In the genomic region with DNA sequence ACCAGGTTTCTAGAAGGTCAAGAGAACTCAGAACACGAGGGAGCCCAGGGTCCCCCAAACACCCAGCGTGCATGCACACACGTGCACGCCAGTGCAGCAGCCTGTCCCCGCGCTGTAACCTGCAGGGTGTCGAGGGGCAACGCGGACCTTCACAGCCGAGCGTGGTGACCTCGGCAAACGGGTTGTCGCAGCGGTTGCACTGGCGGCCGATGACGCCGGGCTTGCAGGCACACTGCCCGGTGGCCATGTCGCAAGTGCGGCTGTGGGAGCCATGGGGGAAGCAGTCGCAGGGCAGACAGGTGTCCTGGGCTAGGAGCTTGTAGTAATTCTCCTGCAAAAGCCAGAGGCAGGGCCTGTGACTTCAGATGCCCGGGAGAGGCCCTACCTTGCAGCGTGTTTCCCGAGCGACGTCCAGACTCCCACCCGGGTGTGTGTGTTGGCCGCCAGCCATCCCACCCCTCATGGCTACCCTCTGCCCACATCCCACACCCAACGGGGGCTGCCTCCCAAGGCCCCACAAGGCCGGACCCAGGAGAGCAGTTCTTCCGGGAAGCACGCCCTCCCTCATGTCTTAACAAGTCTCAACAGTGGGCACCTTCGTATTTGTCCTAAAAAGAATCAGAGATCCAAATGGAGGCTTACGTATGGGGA, we compare ENCODE assay signal across 16 cellular contexts. TPM values are rescaled to one million over a fixed set of nuclear protein-coding genes. Genes with fewer than 3 reads are reported as not detected.
A peak's percentile ranks its signal among the peaks of the same experiment; 100 is the strongest.
DNase-seq lines count a peak whose midpoint lies in the region; ATAC-seq, FAIRE-seq and TF ChIP-seq lines count a peak whose summit lies in the region.
"Had no signal": no experiment of that assay in that cellular context is flagged by ENCODE, and none has a peak within 500 bp of the region (broad histone marks: within the 10 kb centered on the region; RNA-seq: fewer than 3 reads in every experiment).

No MANE protein-coding gene starts in this region.

- intact Hi-C loops in esophagus squamous epithelium (cut with DNase I) = no loop called here
- intact Hi-C loops in left ventricle myocardium superior (cut with micrococcal nuclease) = no loop called here

- no peak overlapping the region for H3K4me3 ChIP-seq in esophagus squamous epithelium

- CTCF ChIA-PET in RWPE1 (lab: Yijun Ruan, JAX) = interaction anchor here (0.6 to 0.7 kb wide), 2 partner anchors 33 to 44 kb away, joined by 3 read pairs; no protein-coding TSS in a partner anchor

- DNase-seq in RWPE1 (ENCODE audit: low spot score) (no peak), esophagus squamous epithelium (lab: John Stamatoyannopoulos, UW) (no peak), nephron progenitor cell (no peak), left ventricle myocardium superior (no peak), H54 (ENCODE audit: insufficient read length, low spot score) (no peak)
- no peak for DNase-seq in effector memory CD8-positive, alpha-beta T cell
- DNase-seq: 8988T; CD4-positive, alpha-beta T cell; GF-D8; GOT3; KG1; NCI-H187; NCI-H2107 had no signal

- peaks cover 4% of the 10 kb centered on the region for H3K27me3 Mint-ChIP-seq in nephron progenitor cell (ENCODE audit: low read depth, poor library complexity)
- H3K27me3 Mint-ChIP-seq in effector memory CD8-positive, alpha-beta T cell = peaks cover 19 to 32% of the 10 kb centered on the region in 2 donors
- H3K27me3 Mint-ChIP-seq: B cell; CD4-positive, alpha-beta T cell had no signal

- H3K9me3 ChIP-seq in esophagus squamous epithelium = no peaks in the 10 kb centered on the region

- no peak overlapping the region for H3K4me3 Mint-ChIP-seq in nephron progenitor cell
- no peak overlapping the region for H3K4me3 Mint-ChIP-seq in effector memory CD8-positive, alpha-beta T cell
- H3K4me3 Mint-ChIP-seq: B cell; CD4-positive, alpha-beta T cell had no signal

- WGBS in esophagus squamous epithelium, 2 donors = 81% methylated on average over 8 to 25 of the region's 36 CpGs

- ATAC-seq in GM18511 (IDR thresholded peaks at IDR 0.05; ENCODE audit: unreplicated experiment) (no peak), left ventricle myocardium superior (no peak)
- ATAC-seq in effector memory CD8-positive, alpha-beta T cell (replicated peaks) = no peak

- no peaks in the 10 kb centered on the region for H3K27me3 ChIP-seq in esophagus squamous epithelium

- H3K4me1 ChIP-seq in esophagus squamous epithelium = peaks cover 0 to 28% (median 10%) of the 10 kb centered on the region in 3 donors

- H3K27ac ChIP-seq in 22Rv1 (peak overlapping the region; percentile 80), RWPE1 (peak overlapping the region; percentile 71), esophagus squamous epithelium (peak overlapping the region in 3 of 4 donors; percentile 48 to 72 (median 60))

- peaks cover 16% of the 10 kb centered on the region for H3K4me1 Mint-ChIP-seq in nephron progenitor cell
- H3K4me1 Mint-ChIP-seq in effector memory CD8-positive, alpha-beta T cell (ENCODE audit: low read depth in 2 of 2) = peaks cover 5 to 9% of the 10 kb centered on the region in 2 donors
- H3K4me1 Mint-ChIP-seq: B cell had no signal

- H3K36me3 Mint-ChIP-seq in nephron progenitor cell (ENCODE audit: low read depth) = no peaks in the 10 kb centered on the region
- no peaks in the 10 kb centered on the region for H3K36me3 Mint-ChIP-seq in effector memory CD8-positive, alpha-beta T cell (ENCODE audit: insufficient read depth)

- TF ChIP-seq CTCF in 22Rv1 (IDR thresholded peaks at IDR 0.05) = no peak
- TF ChIP-seq CTCF in RWPE1 (conservative IDR thresholded peaks at IDR 0.05; ENCODE audit: low read depth) = no peak
- TF ChIP-seq CTCF in esophagus squamous epithelium (IDR thresholded peaks at IDR 0.05) = no peak
- no peak for TF ChIP-seq CTCF in nephron progenitor cell (IDR thresholded peaks at IDR 0.05)

- POLR2A ChIA-PET in RWPE1 (lab: Yijun Ruan, JAX; ENCODE audit: low non-redundant PET) = no interaction called here

- FAIRE-seq in H54 (lab: Jason Lieb, UNC) = no peak

- H3K9me3 Mint-ChIP-seq in nephron progenitor cell = no peaks in the 10 kb centered on the region
- H3K9me3 Mint-ChIP-seq in effector memory CD8-positive, alpha-beta T cell = no peaks in the 10 kb centered on the region
- H3K9me3 Mint-ChIP-seq: CD4-positive, alpha-beta T cell had no signal

- H3K36me3 ChIP-seq in esophagus squamous epithelium = peaks cover 0 to 57% (median 0%) of the 10 kb centered on the region in 3 donors

- no peak for TF ChIP-seq POLR2A in esophagus squamous epithelium (IDR thresholded peaks at IDR 0.05)
- no peak for TF ChIP-seq POLR2A in H54 (IDR thresholded peaks at IDR 0.05; ENCODE audit: low read depth, low read length)

- H3K27ac Mint-ChIP-seq in nephron progenitor cell = peak overlapping the region; percentile 83
- H3K27ac Mint-ChIP-seq in effector memory CD8-positive, alpha-beta T cell = no peak overlapping the region
- H3K27ac Mint-ChIP-seq: B cell; CD4-positive, alpha-beta T cell had no signal

RNA-seq across cellular contexts. Expression of gene TRMU, which starts 56.1 kb away (rescaled TPM):
- total RNA-seq in esophagus squamous epithelium (10 to 100 TPM; 17.7 to 43.1 (median 32.5) TPM), left ventricle myocardium superior (44.0 TPM)
